33 cellular contexts compared by ENCODE assay signal in the genomic region with DNA sequence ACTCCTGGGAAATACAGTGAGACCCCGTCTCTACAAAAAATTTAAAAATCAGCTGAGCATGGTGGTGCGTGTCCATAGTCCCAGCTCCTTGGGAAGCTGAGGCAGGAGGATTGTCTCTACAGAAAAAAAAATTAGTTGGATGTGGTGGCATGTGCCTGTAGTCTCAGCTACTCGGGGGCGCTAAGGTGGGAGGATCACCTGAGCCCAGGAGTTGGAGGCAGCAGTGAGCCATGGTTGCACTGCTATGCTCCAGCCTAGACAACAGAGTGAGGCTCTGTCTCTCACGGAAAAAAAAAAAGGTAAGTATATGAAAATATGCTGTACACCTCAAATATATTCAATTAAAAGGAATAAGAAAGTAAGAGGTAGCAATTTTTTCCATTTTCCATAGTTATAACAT.
DNase-seq lines count a peak whose midpoint lies in the region; ATAC-seq, FAIRE-seq and TF ChIP-seq lines count a peak whose summit lies in the region.
"Had no signal": no experiment of that assay in that cellular context is flagged by ENCODE, and none has a peak within 500 bp of the region (broad histone marks: within the 10 kb centered on the region; RNA-seq: fewer than 3 reads in every experiment).

No MANE protein-coding gene starts in this region.

- H3K27me3 ChIP-seq in K562 (ENCODE audit: control insufficient read depth in 2 of 2, insufficient read depth in 2 of 2, low read length in 2 of 2), result no peaks in the 10 kb centered on the region
- H3K27me3 ChIP-seq: BE2C; BLaER1; BLaER1 treated with 17β-estradiol and CSF1 and Interleukin-3, amounts not matched to agents 10 nM and 100 nM had no signal

- 46% methylated on average over 5 of the region's 5 CpGs for WGBS in K562 (ENCODE audit: insufficient coverage, low coverage, missing lambda C conversion rate)

- no peak overlapping the region for H3K9ac ChIP-seq in K562 (ENCODE audit: insufficient read depth in 1 of 2, low read depth in 2 of 2, low read length in 2 of 2)
- H3K9ac ChIP-seq: BLaER1; BLaER1 treated with 17β-estradiol and CSF1 and Interleukin-3, amounts not matched to agents 10 nM and 100 nM had no signal

- no TSS peak for BruUV-seq in K562 (replicated peaks; lab: Mats Ljungman, UMichigan)

- H3K27me3 Mint-ChIP-seq in osteocyte (ENCODE audit: unreplicated experiment), result no peaks in the 10 kb centered on the region
- H3K27me3 Mint-ChIP-seq: CD4-positive, alpha-beta T cell had no signal

- POLR2A ChIA-PET in K562 (lab: Yijun Ruan, JAX), result interaction anchor here (0.6 kb wide), 1 partner anchor 61 kb away, joined by 5 read pairs; no protein-coding TSS in a partner anchor

- peaks cover 3% of the 10 kb centered on the region for H3K4me1 Mint-ChIP-seq in osteocyte (ENCODE audit: unreplicated experiment)
- H3K4me1 Mint-ChIP-seq: B cell, CD14-positive monocyte had no signal

- no peak for TF ChIP-seq POLR2A in K562 (conservative IDR thresholded peaks at IDR 0.05)

- TF ChIP-seq CTCF in K562 (IDR thresholded peaks at IDR 0.05 in 2 of 3, conservative IDR thresholded peaks at IDR 0.05 in 1 of 3; ENCODE audit: insufficient read depth in 2 of 3, low read depth in 1 of 3, low read length in 3 of 3) (no peak), osteocyte (IDR thresholded peaks at IDR 0.05) (no peak)

- H3K36me3 ChIP-seq in K562 (ENCODE audit: control insufficient read depth, insufficient read depth, low read length), result no peaks in the 10 kb centered on the region
- H3K36me3 ChIP-seq: BE2C; BLaER1; BLaER1 treated with 17β-estradiol and CSF1 and Interleukin-3, amounts not matched to agents 10 nM and 100 nM had no signal

- H3K79me2 ChIP-seq in K562 (ENCODE audit: control insufficient read depth, insufficient read depth, low read length), result no peaks in the 10 kb centered on the region

- in situ Hi-C loops in K562 (cut with MboI), result no loop called here

- no peak for TF ChIP-seq RAD21 in K562 (CRISPR knock-in tag; conservative IDR thresholded peaks at IDR 0.05 in 1 of 2, IDR thresholded peaks at IDR 0.05 in 1 of 2)

- H3K9me1 ChIP-seq in K562 (ENCODE audit: control insufficient read depth, insufficient read depth, low read length), result no peaks in the 10 kb centered on the region

- H2AFZ ChIP-seq in K562 (ENCODE audit: low read depth, low read length), result peak overlapping the region; percentile 35; the same call in 1 of the 2 replicates

- TF ChIP-seq EP300 in K562 (IDR thresholded peaks at IDR 0.05; ENCODE audit: low read length), result no peak

- FAIRE-seq in K562 (lab: Jason Lieb, UNC), result no peak
- FAIRE-seq: A204.1, A549, D721Med had no signal

- no peaks in the 10 kb centered on the region for H3K9me3 Mint-ChIP-seq in osteocyte (ENCODE audit: unreplicated experiment)
- H3K9me3 Mint-ChIP-seq: CD4-positive, alpha-beta memory T cell; CD4-positive, alpha-beta T cell; CD8-positive, alpha-beta memory T cell; CD8-positive, alpha-beta T cell had no signal

- H4K20me1 ChIP-seq in K562 (replicated peaks; ENCODE audit: control insufficient read depth, insufficient read depth, low read length), result no peaks in the 10 kb centered on the region
- H4K20me1 ChIP-seq: BLaER1; BLaER1 treated with 17β-estradiol and CSF1 and Interleukin-3, amounts not matched to agents 10 nM and 100 nM had no signal

- H3K27ac ChIP-seq in K562 (ENCODE audit: extremely low read depth, low read depth, low read length), result no peak overlapping the region
- H3K27ac ChIP-seq: 22Rv1; A549; BLaER1; BLaER1 treated with 17β-estradiol and CSF1 and Interleukin-3, amounts not matched to agents 10 nM and 100 nM; C4-2B had no signal

- ATAC-seq in K562, result no peak
- ATAC-seq: A549; CD8-positive, alpha-beta T cell had no signal

- H3K27ac Mint-ChIP-seq in osteocyte (ENCODE audit: unreplicated experiment), result no peak overlapping the region
- H3K27ac Mint-ChIP-seq: B cell; CD14-positive monocyte; CD4-positive, alpha-beta memory T cell; CD4-positive, alpha-beta T cell; CD4-positive, CD25-positive, alpha-beta regulatory T cell; CD8-positive, alpha-beta T cell had no signal

- no peaks in the 10 kb centered on the region; the same call in 1 of the 2 replicates for H3K9me3 ChIP-seq in K562 (replicated peaks; ENCODE audit: control insufficient read depth, insufficient read depth, low read depth, low read length)
- H3K9me3 ChIP-seq: A549, BE2C, BLaER1, Caco-2 had no signal

- intact Hi-C loops in K562 (cut with micrococcal nuclease), result no loop called here

- no peaks in the 10 kb centered on the region for H3K36me3 Mint-ChIP-seq in osteocyte (ENCODE audit: unreplicated experiment)
- H3K36me3 Mint-ChIP-seq: CD14-positive monocyte; CD4-positive, alpha-beta memory T cell; CD4-positive, CD25-positive, alpha-beta regulatory T cell; CD8-positive, alpha-beta memory T cell; CD8-positive, alpha-beta T cell had no signal

- CTCF ChIA-PET in K562 (lab: Yijun Ruan, JAX; ENCODE audit: low intra/inter-chr PET ratio), result no interaction called here

- no peak overlapping the region for H3K4me2 ChIP-seq in K562 (ENCODE audit: insufficient read depth, low read length)
- H3K4me2 ChIP-seq: A549; BLaER1; BLaER1 treated with 17β-estradiol and CSF1 and Interleukin-3, amounts not matched to agents 10 nM and 100 nM had no signal

- no peak overlapping the region for H3K4me3 ChIP-seq in K562
- H3K4me3 ChIP-seq: A549; BLaER1; BLaER1 treated with 17β-estradiol and CSF1 and Interleukin-3, amounts not matched to agents 10 nM and 100 nM had no signal

- H3K4me3 Mint-ChIP-seq in osteocyte (ENCODE audit: unreplicated experiment), result no peak overlapping the region
- H3K4me3 Mint-ChIP-seq: B cell; CD14-positive monocyte; CD4-positive, alpha-beta memory T cell; CD4-positive, alpha-beta T cell; CD8-positive, alpha-beta memory T cell; CD8-positive, alpha-beta T cell had no signal

- no peak for DNase-seq in K562 (ENCODE audit: extremely low read depth in 1 of 4, low spot score in 3 of 4)
- DNase-seq in osteocyte (ENCODE audit: extremely low spot score, unreplicated experiment), result peak; percentile 34
- no peak for DNase-seq in NAMALWA (ENCODE audit: low spot score)
- DNase-seq in NCI-H446 (lab: John Stamatoyannopoulos, UW), result no peak
- DNase-seq: 8988T; ACHN; AML-193; BE2C; C1 segment of cervical spinal cord; Caco-2; Calu3; CD4-positive, alpha-beta memory T cell; CD4-positive, alpha-beta T cell; CD4-positive, CD25-positive, alpha-beta regulatory T cell; CD8-positive, alpha-beta memory T cell; CD8-positive, alpha-beta T cell; COR-L47; DMS 273 treated with DMSO at 0.1 percent for 48 hours; DMS153; DMS53; DMS79; DMS79 treated with DMSO at 0.1 percent for 48 hours; DND-41; EL had no signal

- H3K4me1 ChIP-seq in K562 (replicated peaks in 1 of 2; ENCODE audit: control insufficient read depth in 2 of 2, insufficient read depth in 2 of 2, low read length in 2 of 2), result peaks cover 0 to 12% of the 10 kb centered on the region in 2 experiments; a peak in 1 of 5 replicates
- H3K4me1 ChIP-seq: A549; BE2C; BLaER1; BLaER1 treated with 17β-estradiol and CSF1 and Interleukin-3, amounts not matched to agents 10 nM and 100 nM; Caco-2 had no signal

TF ChIP-seq in K562, 482 proteins besides CTCF, POLR2A, EP300 and RAD21 (continues in another document):
- TF ChIP-seq CXXC5 (CRISPR knock-in tag; IDR thresholded peaks at IDR 0.05), result no peak
- TF ChIP-seq CTBP1 (IDR thresholded peaks at IDR 0.05; ENCODE audit: borderline replicate concordance), result no peak
- TF ChIP-seq DMBX1 (CRISPR knock-in tag; IDR thresholded peaks at IDR 0.05; ENCODE audit: borderline replicate concordance), result no peak
- no peak for TF ChIP-seq CBFA2T2 (conservative IDR thresholded peaks at IDR 0.05)
- TF ChIP-seq, protein P1, sequence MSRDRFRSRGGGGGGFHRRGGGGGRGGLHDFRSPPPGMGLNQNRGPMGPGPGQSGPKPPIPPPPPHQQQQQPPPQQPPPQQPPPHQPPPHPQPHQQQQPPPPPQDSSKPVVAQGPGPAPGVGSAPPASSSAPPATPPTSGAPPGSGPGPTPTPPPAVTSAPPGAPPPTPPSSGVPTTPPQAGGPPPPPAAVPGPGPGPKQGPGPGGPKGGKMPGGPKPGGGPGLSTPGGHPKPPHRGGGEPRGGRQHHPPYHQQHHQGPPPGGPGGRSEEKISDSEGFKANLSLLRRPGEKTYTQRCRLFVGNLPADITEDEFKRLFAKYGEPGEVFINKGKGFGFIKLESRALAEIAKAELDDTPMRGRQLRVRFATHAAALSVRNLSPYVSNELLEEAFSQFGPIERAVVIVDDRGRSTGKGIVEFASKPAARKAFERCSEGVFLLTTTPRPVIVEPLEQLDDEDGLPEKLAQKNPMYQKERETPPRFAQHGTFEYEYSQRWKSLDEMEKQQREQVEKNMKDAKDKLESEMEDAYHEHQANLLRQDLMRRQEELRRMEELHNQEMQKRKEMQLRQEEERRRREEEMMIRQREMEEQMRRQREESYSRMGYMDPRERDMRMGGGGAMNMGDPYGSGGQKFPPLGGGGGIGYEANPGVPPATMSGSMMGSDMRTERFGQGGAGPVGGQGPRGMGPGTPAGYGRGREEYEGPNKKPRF (IDR thresholded peaks at IDR 0.05; ENCODE audit: low read depth, low read length), result no peak
- TF ChIP-seq, protein P2, sequence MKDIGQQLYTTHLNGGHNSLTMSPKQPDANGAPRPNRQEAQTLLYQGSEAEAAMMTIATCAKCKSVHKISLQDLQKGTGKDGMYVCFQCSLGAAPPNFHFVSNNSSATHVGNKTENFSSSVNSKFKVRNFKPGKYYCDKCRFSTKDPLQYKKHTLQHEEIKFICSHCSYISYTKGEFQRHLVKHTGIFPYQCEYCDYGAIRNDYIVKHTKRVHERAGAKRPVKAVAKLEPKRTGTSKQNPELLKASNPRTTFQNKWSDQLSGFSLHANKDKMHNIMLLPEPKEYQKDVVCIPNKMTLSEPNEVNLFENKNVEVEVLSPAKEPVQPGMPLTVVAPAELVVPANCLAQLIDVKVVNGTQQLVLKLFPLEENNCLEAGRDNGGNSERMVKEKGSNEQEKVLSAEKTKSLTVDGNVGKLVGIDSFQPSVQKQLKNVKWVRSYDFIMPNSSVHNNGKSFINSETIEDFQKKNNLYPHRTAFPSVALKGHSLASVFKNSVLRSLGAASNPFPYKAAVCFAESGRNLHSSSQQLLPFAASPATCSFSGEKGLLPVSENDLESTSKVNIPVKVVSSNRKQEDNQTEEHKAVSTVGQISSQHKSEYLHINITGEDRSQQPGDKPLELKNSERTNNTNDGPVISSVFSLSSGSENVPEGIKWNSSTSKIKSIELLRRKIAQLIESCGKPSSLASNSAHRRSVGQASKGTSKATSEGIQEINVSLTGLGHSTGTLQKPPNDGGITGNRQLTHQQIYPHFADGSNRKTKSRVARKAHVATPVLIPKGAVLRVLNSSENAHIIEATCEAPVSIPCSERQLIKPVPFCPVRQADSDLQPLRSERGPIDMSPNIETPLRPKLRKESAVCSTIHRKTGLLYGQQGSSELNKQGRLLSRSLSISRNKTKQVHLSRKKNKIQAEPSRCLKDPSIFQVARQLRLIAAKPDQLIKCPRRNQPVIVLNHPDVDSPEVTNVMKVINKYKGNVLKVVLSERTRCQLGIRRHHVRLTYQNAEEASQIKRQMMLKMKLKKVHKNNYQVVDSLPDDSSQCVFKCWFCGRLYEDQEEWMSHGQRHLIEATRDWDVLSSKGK (CRISPR knock-in tag; IDR thresholded peaks at IDR 0.05), result no peak
- no peak for TF ChIP-seq SPI1 (IDR thresholded peaks at IDR 0.05; ENCODE audit: borderline replicate concordance, low read depth, low read length)
- TF ChIP-seq CSDE1 (IDR thresholded peaks at IDR 0.05), result no peak
- TF ChIP-seq ZNF311 (CRISPR knock-in tag; IDR thresholded peaks at IDR 0.05), result no peak
- no peak for TF ChIP-seq TAL1 (IDR thresholded peaks at IDR 0.05)
